ENCODE assay signal across 24 cellular contexts in genomic region chr4:186392017-186392416, GRCh38.
"Had no signal": no experiment of that assay in that cellular context is flagged by ENCODE, and none has a peak within 500 bp of the region (broad histone marks: within the 10 kb centered on the region; RNA-seq: fewer than 3 reads in every experiment).

No MANE protein-coding gene starts in this region.

- H3K4me1 ChIP-seq: esophagus squamous epithelium, left lung, psoas muscle, right lobe of liver, tibial nerve, vagina had no signal

- H3K4me3 ChIP-seq: esophagus squamous epithelium, left lung, ovary, psoas muscle, right lobe of liver, thoracic aorta, tibial nerve, vagina had no signal

- DNase-seq: cerebellar nuclear complex; cortex of kidney; effector CD4-positive, alpha-beta T cell; erythroblast; esophagus squamous epithelium; left cardiac atrium; mesendoderm; midbrain; naive thymus-derived CD4-positive, alpha-beta T cell; occipital lobe; ovary; posterior cingulate gyrus; psoas muscle; right lobe of liver; small intestine; stimulated activated CD4-positive, alpha-beta T cell treated with anti-CD3 and anti-CD28 coated beads, Interleukin-15, amount 100 ng/mL, for 24 hours; stimulated activated CD4-positive, alpha-beta T cell treated with anti-CD3 and anti-CD28 coated beads, Interleukin-2, amount 100 ng/mL, for 48 hours; stimulated activated naive B cell treated with anti-CD40 and anti-IgM and Interleukin-4, amounts not matched to agents 10 μg/mL and 1 μg/mL and 100 μg/mL, for 72 hours had no signal

- H3K27ac Mint-ChIP-seq: naive thymus-derived CD4-positive, alpha-beta T cell; nephron; stimulated activated naive B cell treated with anti-CD40 and anti-IgM and Interleukin-4, amounts not matched to agents 10 μg/mL and 1 μg/mL and 100 μg/mL, for 72 hours; stimulated activated naive CD8-positive, alpha-beta T cell treated with anti-CD3 and anti-CD28 coated beads, Interleukin-15, Interleukin-2, amounts not matched to agents 100 ng/mL and 50 ng/mL, for 24 hours had no signal

- H3K36me3 Mint-ChIP-seq: naive thymus-derived CD4-positive, alpha-beta T cell; stimulated activated naive B cell treated with anti-CD40 and anti-IgM and Interleukin-4, amounts not matched to agents 10 μg/mL and 1 μg/mL and 100 μg/mL, for 72 hours had no signal

- H3K27me3 Mint-ChIP-seq: stimulated activated naive B cell treated with anti-CD40 and anti-IgM and Interleukin-4, amounts not matched to agents 10 μg/mL and 1 μg/mL and 100 μg/mL, for 72 hours; stimulated activated naive CD8-positive, alpha-beta T cell treated with anti-CD3 and anti-CD28 coated beads, Interleukin-15, Interleukin-2, amounts not matched to agents 100 ng/mL and 50 ng/mL, for 24 hours had no signal

- H3K9me3 Mint-ChIP-seq: naive thymus-derived CD4-positive, alpha-beta T cell; nephron; stimulated activated naive CD8-positive, alpha-beta T cell treated with anti-CD3 and anti-CD28 coated beads, Interleukin-15, Interleukin-2, amounts not matched to agents 100 ng/mL and 50 ng/mL, for 24 hours had no signal

- H3K36me3 ChIP-seq: esophagus squamous epithelium, left lung, ovary, right lobe of liver, thoracic aorta, tibial nerve, vagina had no signal

- H3K4me1 Mint-ChIP-seq: naive thymus-derived CD4-positive, alpha-beta T cell; nephron; stimulated activated naive B cell treated with anti-CD40 and anti-IgM and Interleukin-4, amounts not matched to agents 10 μg/mL and 1 μg/mL and 100 μg/mL, for 72 hours had no signal

- H3K27me3 ChIP-seq: esophagus squamous epithelium, left lung, ovary, right lobe of liver, tibial nerve, vagina had no signal

- H3K4me3 Mint-ChIP-seq: naive thymus-derived CD4-positive, alpha-beta T cell; nephron; stimulated activated naive B cell treated with anti-CD40 and anti-IgM and Interleukin-4, amounts not matched to agents 10 μg/mL and 1 μg/mL and 100 μg/mL, for 72 hours; stimulated activated naive CD8-positive, alpha-beta T cell treated with anti-CD3 and anti-CD28 coated beads, Interleukin-15, Interleukin-2, amounts not matched to agents 100 ng/mL and 50 ng/mL, for 24 hours had no signal

- H3K27ac ChIP-seq: esophagus squamous epithelium, left lung, ovary, psoas muscle, right lobe of liver, thoracic aorta, tibial nerve, vagina had no signal

- H3K9me3 ChIP-seq: esophagus squamous epithelium, left lung, ovary, psoas muscle, right lobe of liver, thoracic aorta, tibial nerve, vagina had no signal
